In the genomic region with DNA sequence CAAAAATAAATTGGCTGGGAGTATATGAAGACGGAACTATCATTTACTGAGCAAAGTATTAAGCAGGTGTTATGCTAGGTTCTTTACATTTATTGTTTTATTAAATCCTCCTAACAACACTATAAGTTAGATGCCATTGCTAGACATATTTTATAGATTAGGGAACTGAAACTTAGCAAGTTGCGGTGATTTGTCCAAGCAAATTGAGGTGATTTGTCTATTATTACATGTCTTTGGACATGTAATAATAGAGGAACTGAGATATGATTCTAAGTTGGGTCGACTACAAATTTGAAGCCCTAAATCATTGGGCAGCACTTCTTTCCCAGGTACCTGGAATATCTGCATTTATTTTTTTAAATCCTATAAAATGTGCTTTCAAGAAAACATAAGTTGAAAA, we compare ENCODE assay signal across 21 cellular contexts.
"Had no signal": no experiment of that assay in that cellular context is flagged by ENCODE, and none has a peak within 500 bp of the region (broad histone marks: within the 10 kb centered on the region; RNA-seq: fewer than 3 reads in every experiment).

No MANE protein-coding gene starts in this region.

- H3K4me1 ChIP-seq: breast epithelium, Peyer's patch had no signal

- ATAC-seq: activated CD8-positive, alpha-beta T cell treated with anti-CD3 and anti-CD28 coated beads, Interleukin-2, amount 10 ng/mL, durations not matched to agents 7 days and 5 days; WTC11 had no signal

- H3K36me3 ChIP-seq: breast epithelium, Peyer's patch had no signal

- H3K4me3 ChIP-seq: breast epithelium, Peyer's patch had no signal

- H3K9me3 ChIP-seq: breast epithelium, Peyer's patch had no signal

- DNase-seq: activated CD4-positive, alpha-beta T cell treated with anti-CD3 and anti-CD28 coated beads for 48 hours; activated CD4-positive, alpha-beta T cell treated with anti-CD3 and anti-CD28 coated beads, Interleukin-2, amount 50 U/mL, for 4 hours; activated CD4-positive, CD25-positive, alpha-beta regulatory T cell treated with anti-CD3 and anti-CD28 coated beads, Interleukin-2, amount 50 U/mL, for 72 hours; activated CD8-positive, alpha-beta memory T cell treated with anti-CD3 and anti-CD28 coated beads, Interleukin-2, amount 50 U/mL, for 48 hours; activated CD8-positive, alpha-beta T cell treated with anti-CD3 and anti-CD28 coated beads, Interleukin-2, amount 10 ng/mL, durations not matched to agents 7 days and 5 days; activated effector memory CD4-positive, alpha-beta T cell treated with Interleukin-2 at 50 U/mL for 16 hours; activated naive CD4-positive, alpha-beta T cell; activated T-cell treated with anti-CD3 and anti-CD28 coated beads, Interleukin-2, amount 50 U/mL, for 1 hour; aorta; caudate nucleus; Karpas-422; NCI-H1048; NCI-H146; NCI-H187 treated with DMSO at 0.1 percent for 48 hours; NCI-H2081 treated with DMSO at 0.1 percent for 48 hours; NCI-H446; NCI-H524; Peyer's patch; SHP77 treated with DMSO at 0.1 percent for 48 hours had no signal

- H3K27ac ChIP-seq: breast epithelium, Peyer's patch had no signal

- H3K27me3 ChIP-seq: breast epithelium, Peyer's patch had no signal
